Comparison of ENCODE assay signal across 15 cellular contexts in genomic region chr1:113279776-113280391, GRCh38.
A peak's percentile ranks its signal among the peaks of the same experiment; 100 is the strongest.
DNase-seq lines count a peak whose midpoint lies in the region; ATAC-seq, FAIRE-seq and TF ChIP-seq lines count a peak whose summit lies in the region.
"Had no signal": no experiment of that assay in that cellular context is flagged by ENCODE, and none has a peak within 500 bp of the region (broad histone marks: within the 10 kb centered on the region; RNA-seq: fewer than 3 reads in every experiment).

No MANE protein-coding gene starts in this region.

- TF ChIP-seq EP300 in HepG2 (IDR thresholded peaks at IDR 0.05; ENCODE audit: low read depth in 2 of 2, low read length in 2 of 2) (no peak), HepG2 (CRISPR knock-in tag; IDR thresholded peaks at IDR 0.05; ENCODE audit: borderline replicate concordance) (no peak)

- no peak overlapping the region for H3K27ac ChIP-seq in HepG2 (ENCODE audit: extremely low read length, insufficient read depth, low read length)
- H3K27ac ChIP-seq in right lobe of liver: no peak overlapping the region
- H3K27ac ChIP-seq: BLaER1 treated with 17β-estradiol and CSF1 and Interleukin-3, amounts not matched to agents 10 nM and 100 nM had no signal

- H3K4me1 ChIP-seq in HepG2 (ENCODE audit: insufficient read depth, low read length) (no peaks in the 10 kb centered on the region), right lobe of liver (no peaks in the 10 kb centered on the region), mucosa of descending colon (ENCODE audit: low read depth) (peaks cover 4% of the 10 kb centered on the region)
- H3K4me1 ChIP-seq: BLaER1 treated with 17β-estradiol and CSF1 and Interleukin-3, amounts not matched to agents 10 nM and 100 nM had no signal

- no peaks in the 10 kb centered on the region for H4K20me1 ChIP-seq in HepG2 (ENCODE audit: insufficient read depth, low read length)
- H4K20me1 ChIP-seq: BLaER1 treated with 17β-estradiol and CSF1 and Interleukin-3, amounts not matched to agents 10 nM and 100 nM had no signal

- CTCF ChIA-PET in HepG2 (lab: Yijun Ruan, JAX; ENCODE audit: low intra/inter-chr PET ratio, low total read pairs): no interaction called here

- intact Hi-C loops in HepG2 (cut with micrococcal nuclease; ENCODE audit: unreplicated experiment) (no loop called here), right lobe of liver (cut with DNase I) (no loop called here), mucosa of descending colon (cut with DNase I, micrococcal nuclease) (no loop called here)

- TF ChIP-seq POLR2A in HepG2 (IDR thresholded peaks at IDR 0.05; ENCODE audit: insufficient read depth in 1 of 2, low read depth in 2 of 2, low read length in 2 of 2): no peak
- no peak for TF ChIP-seq POLR2A in right lobe of liver (IDR thresholded peaks at IDR 0.05)
- TF ChIP-seq POLR2A in erythroblast (IDR thresholded peaks at IDR 0.05; ENCODE audit: low read length): no peak

- no peak overlapping the region for H3K4me3 ChIP-seq in HepG2 (replicated peaks in 1 of 3; ENCODE audit: insufficient read depth in 1 of 3, low read depth in 2 of 3, low read length in 3 of 3)
- no peak overlapping the region for H3K4me3 ChIP-seq in right lobe of liver
- H3K4me3 ChIP-seq in bronchial epithelial cell (ENCODE audit: low read depth, low read length): no peak overlapping the region
- H3K4me3 ChIP-seq in mucosa of descending colon: no peak overlapping the region
- H3K4me3 ChIP-seq: BLaER1 treated with 17β-estradiol and CSF1 and Interleukin-3, amounts not matched to agents 10 nM and 100 nM; GM12878 had no signal

- H3K4me2 ChIP-seq in HepG2 (ENCODE audit: low read depth, low read length): no peak overlapping the region
- H3K4me2 ChIP-seq: BLaER1 treated with 17β-estradiol and CSF1 and Interleukin-3, amounts not matched to agents 10 nM and 100 nM had no signal

- TF ChIP-seq CTCF in HepG2 (CRISPR knock-in tag; IDR thresholded peaks at IDR 0.05) (no peak), right lobe of liver (IDR thresholded peaks at IDR 0.05) (no peak), bronchial epithelial cell (IDR thresholded peaks at IDR 0.05; ENCODE audit: insufficient read depth, low read length, severe bottlenecking) (no peak), mucosa of descending colon (IDR thresholded peaks at IDR 0.05) (no peak)

- in situ Hi-C loops in HepG2 (cut with HindIII; ENCODE audit: extremely low pct_ligation_motif_present, low pct_unique_long_range_greater_than_20kb): no loop called here

- 10% methylated on average over 3 of the region's 3 CpGs for WGBS in HepG2 (ENCODE audit: low lambda C conversion rate)
- WGBS in right lobe of liver (ENCODE audit: insufficient coverage, low coverage, low lambda C conversion rate, missing lambda C conversion rate): 58% methylated on average over 3 of the region's 3 CpGs

- H3K36me3 ChIP-seq in HepG2 (replicated peaks in 1 of 2; ENCODE audit: control insufficient read depth in 1 of 2, insufficient read depth in 2 of 2, low read length in 2 of 2) (no peaks in the 10 kb centered on the region), right lobe of liver (no peaks in the 10 kb centered on the region), bronchial epithelial cell (ENCODE audit: control insufficient read depth, insufficient read depth, low read length) (no peaks in the 10 kb centered on the region), mucosa of descending colon (ENCODE audit: low read depth) (no peaks in the 10 kb centered on the region)
- H3K36me3 ChIP-seq: BLaER1 treated with 17β-estradiol and CSF1 and Interleukin-3, amounts not matched to agents 10 nM and 100 nM had no signal

- ATAC-seq in HepG2: no peak
- no peak for ATAC-seq in right lobe of liver
- ATAC-seq in mucosa of descending colon: peak; percentile 56
- ATAC-seq in stimulated activated naive CD8-positive, alpha-beta T cell treated with anti-CD3 and anti-CD28 coated beads, Interleukin-15, Interleukin-2, amounts not matched to agents 100 U/mL and 50 U/mL, for 24 hours: no peak
- ATAC-seq: GM12878 had no signal

- POLR2A ChIA-PET in HepG2 (lab: Yijun Ruan, JAX): no interaction called here

- BruUV-seq in HepG2 (replicated peaks; lab: Mats Ljungman, UMichigan): no TSS peak

- no peaks in the 10 kb centered on the region for H3K79me2 ChIP-seq in HepG2 (ENCODE audit: insufficient read depth, low read length)

- no peak for DNase-seq in HepG2 (ENCODE audit: low spot score)
- DNase-seq in right lobe of liver: no peak
- DNase-seq in bronchial epithelial cell (ENCODE audit: low read depth): peak; percentile 49
- DNase-seq in mucosa of descending colon: no peak
- no peak for DNase-seq in stimulated activated naive CD8-positive, alpha-beta T cell treated with anti-CD3 and anti-CD28 coated beads, Interleukin-15, Interleukin-2, amounts not matched to agents 100 U/mL and 50 U/mL, for 24 hours
- no peak for DNase-seq in erythroblast (lab: John Stamatoyannopoulos, UW)
- DNase-seq in NCI-H1417 treated with DMSO at 0.1 percent for 48 hours (lab: John Stamatoyannopoulos, UW): no peak
- DNase-seq in inferior parietal cortex (ENCODE audit: extremely low spot score): no peak
- DNase-seq: ACHN; CD4-positive, CD25-positive, alpha-beta regulatory T cell; DMS53; H7 had no signal

- H3K27me3 ChIP-seq in HepG2 (ENCODE audit: control insufficient read depth in 1 of 2, insufficient read depth in 2 of 2, low read length in 2 of 2) (no peaks in the 10 kb centered on the region), right lobe of liver (no peaks in the 10 kb centered on the region), bronchial epithelial cell (ENCODE audit: control insufficient read depth, insufficient read depth, low read length) (no peaks in the 10 kb centered on the region)
- H3K27me3 ChIP-seq: BLaER1 treated with 17β-estradiol and CSF1 and Interleukin-3, amounts not matched to agents 10 nM and 100 nM had no signal

- H3K9ac ChIP-seq in HepG2 (ENCODE audit: insufficient read depth, low read depth, low read length): no peak overlapping the region
- H3K9ac ChIP-seq: BLaER1 treated with 17β-estradiol and CSF1 and Interleukin-3, amounts not matched to agents 10 nM and 100 nM had no signal

- FAIRE-seq in HepG2 (lab: Jason Lieb, UNC): no peak
- FAIRE-seq in bronchial epithelial cell (lab: Jason Lieb, UNC): no peak
- FAIRE-seq: GM12878, GM18507 had no signal

- no peak overlapping the region for H2AFZ ChIP-seq in HepG2 (ENCODE audit: low read length)

- no peak for TF ChIP-seq RAD21 in HepG2 (CRISPR knock-in tag; IDR thresholded peaks at IDR 0.05)

- H3K9me3 ChIP-seq in HepG2 (ENCODE audit: low read length) (no peaks in the 10 kb centered on the region), right lobe of liver (no peaks in the 10 kb centered on the region), mucosa of descending colon (no peaks in the 10 kb centered on the region)
- H3K9me3 ChIP-seq: BLaER1 treated with 17β-estradiol and CSF1 and Interleukin-3, amounts not matched to agents 10 nM and 100 nM had no signal

TF ChIP-seq in HepG2, 621 proteins besides CTCF, POLR2A, EP300 and RAD21:
- peak; percentile 66 for TF ChIP-seq CEBPB (IDR thresholded peaks at IDR 0.05; ENCODE audit: borderline replicate concordance, low read depth, low read length)
- no peak for TF ChIP-seq SIN3A (IDR thresholded peaks at IDR 0.05; ENCODE audit: borderline replicate concordance, low read depth, low read length)
- TF ChIP-seq TIGD3 (CRISPR knock-in tag; IDR thresholded peaks at IDR 0.05; ENCODE audit: borderline replicate concordance): no peak
- TF ChIP-seq HMGA1 (CRISPR knock-in tag; conservative IDR thresholded peaks at IDR 0.05): no peak
- no peak for TF ChIP-seq ARNT2 (CRISPR knock-in tag; IDR thresholded peaks at IDR 0.05; ENCODE audit: low read depth)
- no peak for TF ChIP-seq U2AF1 (optimal IDR thresholded peaks at IDR 0.05; ENCODE audit: low read depth, low read length)
- no peak for TF ChIP-seq ZNF562 (CRISPR knock-in tag; IDR thresholded peaks at IDR 0.05; ENCODE audit: borderline replicate concordance)
